Comparison of ENCODE assay signal across 8 cellular contexts in the genomic region with DNA sequence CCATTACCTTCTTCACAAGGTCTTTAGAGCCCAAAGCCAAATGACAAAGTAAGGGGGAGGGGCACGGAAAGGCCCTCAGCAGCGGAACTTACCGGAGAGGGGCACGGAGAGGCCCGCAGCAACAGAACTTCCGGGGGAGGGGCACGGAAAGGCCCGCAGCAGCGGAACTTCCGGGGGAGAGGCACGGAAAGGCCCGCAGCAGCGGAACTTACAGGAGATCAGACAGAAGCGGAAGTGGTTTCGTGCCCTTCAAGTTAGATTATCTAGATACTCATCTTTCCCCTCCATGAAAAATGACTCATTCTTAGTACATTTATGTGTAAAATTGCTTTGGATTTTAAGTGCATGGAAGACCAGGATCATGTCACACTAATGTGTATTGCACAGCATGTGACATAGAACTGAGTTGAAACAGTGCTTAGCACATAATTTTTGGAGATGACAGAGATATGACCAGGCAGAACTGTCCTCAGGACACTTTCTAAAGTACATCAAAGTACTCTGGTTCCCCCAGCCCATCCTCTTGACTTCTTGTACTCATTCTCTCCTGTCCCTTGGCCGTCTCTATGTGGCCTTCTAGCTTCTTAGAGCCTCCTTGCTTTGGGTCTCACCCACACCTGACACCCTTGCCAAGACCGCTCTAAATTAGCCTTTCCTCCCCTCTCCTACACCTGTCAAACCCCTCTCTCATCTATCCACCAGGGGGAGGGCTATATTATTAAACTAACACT. TPM values are rescaled to one million over a fixed set of nuclear protein-coding genes. Genes with fewer than 3 reads are reported as not detected.
A peak's percentile ranks its signal among the peaks of the same experiment; 100 is the strongest.
DNase-seq lines count a peak whose midpoint lies in the region; ATAC-seq and TF ChIP-seq lines count a peak whose summit lies in the region.

No MANE protein-coding gene starts in this region.

- H3K27me3 ChIP-seq in prostate gland (replicated peaks; ENCODE audit: insufficient read depth): no peaks in the 10 kb centered on the region

- H3K27ac ChIP-seq in prostate gland: no peak overlapping the region

- WGBS in prostate gland: 44% methylated on average over 17 of the region's 17 CpGs

- H3K36me3 ChIP-seq in prostate gland: no peaks in the 10 kb centered on the region

- TF ChIP-seq POLR2A in erythroblast (IDR thresholded peaks at IDR 0.05; ENCODE audit: low read length) (no peak), prostate gland (IDR thresholded peaks at IDR 0.05) (no peak)

- intact Hi-C loops in prostate gland (cut with DNase I): no loop called here

- peak; percentile 76 for ATAC-seq in GM21737 (IDR thresholded peaks at IDR 0.05; ENCODE audit: unreplicated experiment)

- H3K4me3 ChIP-seq in GM12865 (ENCODE audit: low read depth, low read length) (peak overlapping the region; percentile 90), prostate gland (no peak overlapping the region)

- peak; percentile 96 for DNase-seq in GM12865 (ENCODE audit: low read depth)
- DNase-seq in LHCN-M2 (ENCODE audit: low read depth): peak; percentile 24
- peak; percentile 87 for DNase-seq in activated CD4-positive, alpha-beta T cell treated with anti-CD3 and anti-CD28 coated beads for 48 hours
- DNase-seq in erythroblast (lab: John Stamatoyannopoulos, UW): peak; percentile 59 to 66
- DNase-seq in stimulated activated CD4-positive, alpha-beta T cell treated with anti-CD3 and anti-CD28 coated beads, Interleukin-2, amount 100 ng/mL, for 4 hours (ENCODE audit: low read depth): peak; percentile 72
- no peak for DNase-seq in HuH-7.5 (ENCODE audit: low spot score)
- DNase-seq in prostate gland (ENCODE audit: low spot score): no peak

- TF ChIP-seq CTCF in GM12865 (IDR thresholded peaks at IDR 0.05; ENCODE audit: insufficient read depth, low read depth, low read length, missing control alignments): no peak
- TF ChIP-seq CTCF in prostate gland (IDR thresholded peaks at IDR 0.05): no peak

- H3K9me3 ChIP-seq in prostate gland: no peaks in the 10 kb centered on the region

- H3K4me1 ChIP-seq in prostate gland (replicated peaks): no peaks in the 10 kb centered on the region

RNA-seq across cellular contexts. Expression of a gene that starts 25.7 kb away (rescaled TPM):
- total RNA-seq in LHCN-M2 (2014; rRNA removed) (not detected in 2 replicates), prostate gland (1 to 10 TPM in 1 of 2 donors, not detected in 1; 1.1 TPM)
- not detected for polyA plus RNA-seq in LHCN-M2 (2012)

RNA-seq across cellular contexts. Expression of a gene that starts 46.4 kb away (rescaled TPM):
- total RNA-seq in LHCN-M2 (2014; rRNA removed) (8.3 and 11.0 TPM in 2 replicates), prostate gland (10 to 100 TPM; 24.3 to 30.5 TPM)
- 9.9 TPM for polyA plus RNA-seq in LHCN-M2 (2012)

Comparison
In these comparisons a context has a peak if more than half of its experiments do, and no peak if none do; other contexts are left out.
1. DNase-seq: peak in GM12865 (single experiment), LHCN-M2 (single experiment), activated CD4-positive, alpha-beta T cell treated with anti-CD3 and anti-CD28 coated beads for 48 hours (single experiment), erythroblast (2 of 2) and stimulated activated CD4-positive, alpha-beta T cell treated with anti-CD3 and anti-CD28 coated beads, Interleukin-2, amount 100 ng/mL, for 4 hours (single experiment); none in HuH-7.5 (single experiment) and prostate gland (single experiment).